In the genomic region with DNA sequence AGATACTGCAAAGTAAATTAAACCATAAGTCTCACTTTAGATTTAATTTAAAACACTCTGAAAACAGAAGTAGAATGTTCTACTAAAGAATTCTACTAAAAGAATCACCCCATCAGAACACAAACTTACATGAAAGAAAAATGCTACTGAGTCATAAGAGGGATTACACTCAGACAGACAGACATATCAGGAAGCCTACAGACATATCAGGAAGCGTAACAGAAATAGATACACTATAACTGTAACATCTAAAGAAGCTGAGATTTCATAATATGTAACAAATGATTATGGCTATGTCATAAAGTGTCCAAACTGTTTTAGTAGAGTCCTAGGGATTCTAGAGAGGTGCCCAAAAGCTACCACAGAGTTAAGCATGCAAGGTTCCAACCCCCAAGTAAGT, we compare ENCODE assay signal across 1 cellular context.
TF ChIP-seq lines count a peak whose summit lies in the region.

No MANE protein-coding gene starts in this region.

TF ChIP-seq in WTC11, 78 proteins besides CTCF, POLR2A, EP300 and RAD21 (continued from another document):
- no peak for TF ChIP-seq CREM (CRISPR knock-in tag; IDR thresholded peaks at IDR 0.05)
- no peak for TF ChIP-seq NFATC4 (CRISPR knock-in tag; IDR thresholded peaks at IDR 0.05)
- no peak for TF ChIP-seq FOXP1 (CRISPR knock-in tag; IDR thresholded peaks at IDR 0.05; ENCODE audit: borderline replicate concordance)
- TF ChIP-seq, protein P1, sequence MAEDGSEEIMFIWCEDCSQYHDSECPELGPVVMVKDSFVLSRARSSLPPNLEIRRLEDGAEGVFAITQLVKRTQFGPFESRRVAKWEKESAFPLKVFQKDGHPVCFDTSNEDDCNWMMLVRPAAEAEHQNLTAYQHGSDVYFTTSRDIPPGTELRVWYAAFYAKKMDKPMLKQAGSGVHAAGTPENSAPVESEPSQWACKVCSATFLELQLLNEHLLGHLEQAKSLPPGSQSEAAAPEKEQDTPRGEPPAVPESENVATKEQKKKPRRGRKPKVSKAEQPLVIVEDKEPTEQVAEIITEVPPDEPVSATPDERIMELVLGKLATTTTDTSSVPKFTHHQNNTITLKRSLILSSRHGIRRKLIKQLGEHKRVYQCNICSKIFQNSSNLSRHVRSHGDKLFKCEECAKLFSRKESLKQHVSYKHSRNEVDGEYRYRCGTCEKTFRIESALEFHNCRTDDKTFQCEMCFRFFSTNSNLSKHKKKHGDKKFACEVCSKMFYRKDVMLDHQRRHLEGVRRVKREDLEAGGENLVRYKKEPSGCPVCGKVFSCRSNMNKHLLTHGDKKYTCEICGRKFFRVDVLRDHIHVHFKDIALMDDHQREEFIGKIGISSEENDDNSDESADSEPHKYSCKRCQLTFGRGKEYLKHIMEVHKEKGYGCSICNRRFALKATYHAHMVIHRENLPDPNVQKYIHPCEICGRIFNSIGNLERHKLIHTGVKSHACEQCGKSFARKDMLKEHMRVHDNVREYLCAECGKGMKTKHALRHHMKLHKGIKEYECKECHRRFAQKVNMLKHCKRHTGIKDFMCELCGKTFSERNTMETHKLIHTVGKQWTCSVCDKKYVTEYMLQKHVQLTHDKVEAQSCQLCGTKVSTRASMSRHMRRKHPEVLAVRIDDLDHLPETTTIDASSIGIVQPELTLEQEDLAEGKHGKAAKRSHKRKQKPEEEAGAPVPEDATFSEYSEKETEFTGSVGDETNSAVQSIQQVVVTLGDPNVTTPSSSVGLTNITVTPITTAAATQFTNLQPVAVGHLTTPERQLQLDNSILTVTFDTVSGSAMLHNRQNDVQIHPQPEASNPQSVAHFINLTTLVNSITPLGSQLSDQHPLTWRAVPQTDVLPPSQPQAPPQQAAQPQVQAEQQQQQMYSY (CRISPR knock-in tag; IDR thresholded peaks at IDR 0.05), result no peak
- TF ChIP-seq SOX15 (CRISPR knock-in tag; IDR thresholded peaks at IDR 0.05), result no peak
- no peak for TF ChIP-seq NR1H2 (CRISPR knock-in tag; IDR thresholded peaks at IDR 0.05)
- TF ChIP-seq, protein P2, sequence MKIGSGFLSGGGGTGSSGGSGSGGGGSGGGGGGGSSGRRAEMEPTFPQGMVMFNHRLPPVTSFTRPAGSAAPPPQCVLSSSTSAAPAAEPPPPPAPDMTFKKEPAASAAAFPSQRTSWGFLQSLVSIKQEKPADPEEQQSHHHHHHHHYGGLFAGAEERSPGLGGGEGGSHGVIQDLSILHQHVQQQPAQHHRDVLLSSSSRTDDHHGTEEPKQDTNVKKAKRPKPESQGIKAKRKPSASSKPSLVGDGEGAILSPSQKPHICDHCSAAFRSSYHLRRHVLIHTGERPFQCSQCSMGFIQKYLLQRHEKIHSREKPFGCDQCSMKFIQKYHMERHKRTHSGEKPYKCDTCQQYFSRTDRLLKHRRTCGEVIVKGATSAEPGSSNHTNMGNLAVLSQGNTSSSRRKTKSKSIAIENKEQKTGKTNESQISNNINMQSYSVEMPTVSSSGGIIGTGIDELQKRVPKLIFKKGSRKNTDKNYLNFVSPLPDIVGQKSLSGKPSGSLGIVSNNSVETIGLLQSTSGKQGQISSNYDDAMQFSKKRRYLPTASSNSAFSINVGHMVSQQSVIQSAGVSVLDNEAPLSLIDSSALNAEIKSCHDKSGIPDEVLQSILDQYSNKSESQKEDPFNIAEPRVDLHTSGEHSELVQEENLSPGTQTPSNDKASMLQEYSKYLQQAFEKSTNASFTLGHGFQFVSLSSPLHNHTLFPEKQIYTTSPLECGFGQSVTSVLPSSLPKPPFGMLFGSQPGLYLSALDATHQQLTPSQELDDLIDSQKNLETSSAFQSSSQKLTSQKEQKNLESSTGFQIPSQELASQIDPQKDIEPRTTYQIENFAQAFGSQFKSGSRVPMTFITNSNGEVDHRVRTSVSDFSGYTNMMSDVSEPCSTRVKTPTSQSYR (CRISPR knock-in tag; IDR thresholded peaks at IDR 0.05), result no peak
- TF ChIP-seq NFE2L1 (CRISPR knock-in tag; IDR thresholded peaks at IDR 0.05), result no peak
- no peak for TF ChIP-seq FOXJ3 (CRISPR knock-in tag; IDR thresholded peaks at IDR 0.05; ENCODE audit: borderline replicate concordance)
